In the genomic region with DNA sequence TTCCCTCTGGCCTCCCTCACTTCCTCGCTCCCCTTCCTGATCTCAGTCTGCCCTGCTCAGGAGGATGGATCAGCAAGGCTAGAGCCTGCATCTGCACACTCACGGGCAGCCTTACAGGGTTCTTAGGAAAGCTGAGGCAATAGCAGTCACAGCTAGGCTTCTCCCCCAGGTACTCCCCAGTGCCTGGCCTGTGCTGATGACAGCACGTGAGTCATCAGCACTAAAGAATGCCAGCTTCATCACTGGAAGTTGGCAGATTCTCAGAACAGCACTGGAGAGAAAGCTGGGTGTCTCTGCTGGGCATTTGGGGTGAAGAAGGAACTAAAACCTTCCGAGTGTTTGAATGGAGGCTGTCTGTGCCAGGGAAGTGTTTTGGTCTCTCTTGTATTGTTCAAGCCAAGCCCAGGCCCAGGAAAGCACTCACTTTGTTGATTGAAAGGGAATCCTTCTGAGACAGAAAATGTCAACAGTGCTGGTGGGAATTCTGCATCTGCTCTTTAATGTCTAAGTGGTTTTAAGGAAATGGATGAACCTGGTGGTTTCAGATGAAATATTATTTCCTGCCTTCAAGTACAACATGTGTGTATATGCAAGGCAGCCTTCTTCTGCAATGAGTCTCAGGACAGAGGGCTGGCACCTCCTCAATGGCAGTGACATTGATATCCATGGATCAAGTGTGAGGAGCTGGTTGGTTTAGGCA, we compare ENCODE assay signal across 1 cellular context.
TF ChIP-seq lines count a peak whose summit lies in the region.

No MANE protein-coding gene starts in this region.

TF ChIP-seq in SK-N-SH treated with all-trans-retinoic acid at 6 μM for 48 hours, 23 proteins besides CTCF, POLR2A, EP300 and RAD21 (continued from another document):
- TF ChIP-seq, protein P1, sequence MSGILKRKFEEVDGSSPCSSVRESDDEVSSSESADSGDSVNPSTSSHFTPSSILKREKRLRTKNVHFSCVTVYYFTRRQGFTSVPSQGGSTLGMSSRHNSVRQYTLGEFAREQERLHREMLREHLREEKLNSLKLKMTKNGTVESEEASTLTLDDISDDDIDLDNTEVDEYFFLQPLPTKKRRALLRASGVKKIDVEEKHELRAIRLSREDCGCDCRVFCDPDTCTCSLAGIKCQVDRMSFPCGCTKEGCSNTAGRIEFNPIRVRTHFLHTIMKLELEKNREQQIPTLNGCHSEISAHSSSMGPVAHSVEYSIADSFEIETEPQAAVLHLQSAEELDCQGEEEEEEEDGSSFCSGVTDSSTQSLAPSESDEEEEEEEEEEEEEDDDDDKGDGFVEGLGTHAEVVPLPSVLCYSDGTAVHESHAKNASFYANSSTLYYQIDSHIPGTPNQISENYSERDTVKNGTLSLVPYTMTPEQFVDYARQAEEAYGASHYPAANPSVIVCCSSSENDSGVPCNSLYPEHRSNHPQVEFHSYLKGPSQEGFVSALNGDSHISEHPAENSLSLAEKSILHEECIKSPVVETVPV (CRISPR knock-in tag; IDR thresholded peaks at IDR 0.05) = no peak
